Comparison of ENCODE assay signal across 15 cellular contexts in the genomic region with DNA sequence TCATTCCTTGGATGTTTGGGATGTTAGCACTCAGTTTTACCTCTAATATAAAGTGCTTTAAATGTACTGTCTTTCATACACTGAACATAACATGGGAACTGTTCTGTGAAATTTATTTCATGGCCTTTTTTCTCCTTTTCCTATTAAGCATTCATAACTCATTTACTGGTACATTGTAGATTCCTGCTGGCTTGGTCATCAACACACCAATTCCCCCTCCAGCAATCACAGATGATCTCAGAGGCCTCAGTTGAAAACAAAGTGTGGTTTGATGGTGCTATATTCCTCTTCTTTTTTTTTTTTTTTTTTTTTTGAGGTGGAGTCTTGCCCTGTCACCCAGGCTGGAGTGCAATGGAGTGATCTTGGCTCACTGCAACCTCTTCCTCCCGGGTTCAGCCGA.
A peak's percentile ranks its signal among the peaks of the same experiment; 100 is the strongest.
DNase-seq lines count a peak whose midpoint lies in the region; TF ChIP-seq lines count a peak whose summit lies in the region.
"Had no signal": no experiment of that assay in that cellular context is flagged by ENCODE, and none has a peak within 500 bp of the region (broad histone marks: within the 10 kb centered on the region; RNA-seq: fewer than 3 reads in every experiment).

No MANE protein-coding gene starts in this region.

- no peaks in the 10 kb centered on the region for H3K9me3 ChIP-seq in GM23248 (ENCODE audit: low read depth)
- H3K9me3 ChIP-seq in smooth muscle cell (replicated peaks; ENCODE audit: low read depth): no peaks in the 10 kb centered on the region
- H3K9me3 ChIP-seq: ovary, uterus had no signal

- H3F3A ChIP-seq in GM23248 (ENCODE audit: insufficient read depth) (peaks cover 24% of the 10 kb centered on the region; the same call in 1 of the 2 replicates), smooth muscle cell (ENCODE audit: low read depth) (no peaks in the 10 kb centered on the region)

- 68% methylated on average over 2 of the region's 2 CpGs; no CpG with 5 or more reads in 1 of the 2 experiments for WGBS in GM23248 (ENCODE audit: low coverage in 1 of 2, low lambda C conversion rate in 2 of 2, missing lambda C conversion rate in 2 of 2), 2 experiments
- WGBS in smooth muscle cell (ENCODE audit: low lambda C conversion rate): 81% methylated on average over 2 of the region's 2 CpGs

- no peaks in the 10 kb centered on the region for H4K20me1 ChIP-seq in GM23248 (ENCODE audit: insufficient read depth)
- no peaks in the 10 kb centered on the region for H4K20me1 ChIP-seq in smooth muscle cell (ENCODE audit: low read depth)

- TF ChIP-seq CTCF in fibroblast of the aortic adventitia (IDR thresholded peaks at IDR 0.05; ENCODE audit: insufficient read depth, low read length) (no peak), smooth muscle cell (IDR thresholded peaks at IDR 0.05; ENCODE audit: borderline replicate concordance, insufficient read depth, poor library complexity, severe bottlenecking) (no peak)

- H2AFZ ChIP-seq in GM23248: no peak overlapping the region
- H2AFZ ChIP-seq in smooth muscle cell (ENCODE audit: low read depth): peak overlapping the region; percentile 21

- H3K27ac ChIP-seq in GM23248 (peak overlapping the region; percentile 30; the same call in 1 of the 2 replicates), smooth muscle cell (ENCODE audit: low read depth) (peak overlapping the region; percentile 28)
- H3K27ac ChIP-seq: ovary, uterus had no signal

- no peaks in the 10 kb centered on the region for H3K36me3 ChIP-seq in GM23248 (ENCODE audit: low read depth)
- H3K36me3 ChIP-seq in smooth muscle cell (ENCODE audit: low read depth): no peaks in the 10 kb centered on the region
- H3K36me3 ChIP-seq: ovary, uterus had no signal

- H3K79me2 ChIP-seq in GM23248 (ENCODE audit: insufficient read depth) (no peaks in the 10 kb centered on the region), smooth muscle cell (ENCODE audit: low read depth) (no peaks in the 10 kb centered on the region)

- H3K27me3 ChIP-seq in GM23248 (replicated peaks; ENCODE audit: insufficient read depth) (no peaks in the 10 kb centered on the region), smooth muscle cell (ENCODE audit: low read depth) (no peaks in the 10 kb centered on the region)
- H3K27me3 ChIP-seq: ovary, uterus had no signal

- peaks cover 48% of the 10 kb centered on the region for H3K4me1 ChIP-seq in GM23248 (ENCODE audit: insufficient read depth)
- H3K4me1 ChIP-seq in smooth muscle cell (ENCODE audit: low read depth): no peaks in the 10 kb centered on the region
- H3K4me1 ChIP-seq: uterus had no signal

- H3K4me2 ChIP-seq in GM23248 (ENCODE audit: unreplicated experiment) (peak overlapping the region; percentile 53), smooth muscle cell (no peak overlapping the region)

- H3K9ac ChIP-seq in GM23248 (no peak overlapping the region), smooth muscle cell (ENCODE audit: low read depth) (no peak overlapping the region)

- H3K9me2 ChIP-seq in GM23248 (ENCODE audit: insufficient read depth): no peaks in the 10 kb centered on the region

- peak; percentile 68 for DNase-seq in GM23248
- peak; percentile 84 for DNase-seq in amniotic epithelial cell (ENCODE audit: low read depth)
- peak; percentile 56 for DNase-seq in fibroblast of the aortic adventitia (ENCODE audit: low read depth)
- no peak for DNase-seq in smooth muscle cell (lab: John Stamatoyannopoulos, UW; ENCODE audit: unreplicated experiment)
- no peak for DNase-seq in stimulated activated naive CD4-positive, alpha-beta T cell (lab: John Stamatoyannopoulos, UW)
- no peak for DNase-seq in NCI-H1105 (lab: John Stamatoyannopoulos, UW)
- DNase-seq in NCI-H748 treated with DMSO at 0.1 percent for 48 hours (lab: John Stamatoyannopoulos, UW): no peak
- DNase-seq: activated CD8-positive, alpha-beta memory T cell treated with anti-CD3 and anti-CD28 coated beads, Interleukin-2, amount 10 ng/mL, durations not matched to agents 7 days and 5 days; CD4-positive, alpha-beta memory T cell; GDM1; head of caudate nucleus; left colon; NCI-H82; ovary; uterus had no signal

- H3K4me3 ChIP-seq in GM23248 (no peak overlapping the region), fibroblast of the aortic adventitia (ENCODE audit: low read depth, low read length) (no peak overlapping the region), smooth muscle cell (no peak overlapping the region)
- H3K4me3 ChIP-seq: ovary, uterus had no signal

- in situ Hi-C loops in GM23248 (cut with MboI): loop anchor here (25.0 kb wide), 1 partner anchor 218 kb away; a partner anchor contains a TSS

Comparison
In these comparisons a context has a peak if more than half of its experiments do, and no peak if none do; other contexts are left out.
1. DNase-seq: peak in GM23248 (single experiment), amniotic epithelial cell (single experiment) and fibroblast of the aortic adventitia (single experiment); none in smooth muscle cell (single experiment), stimulated activated naive CD4-positive, alpha-beta T cell (0 of 6), NCI-H1105 (single experiment) and NCI-H748 treated with DMSO at 0.1 percent for 48 hours (single experiment).